14 cellular contexts compared by ENCODE assay signal in the genomic region with DNA sequence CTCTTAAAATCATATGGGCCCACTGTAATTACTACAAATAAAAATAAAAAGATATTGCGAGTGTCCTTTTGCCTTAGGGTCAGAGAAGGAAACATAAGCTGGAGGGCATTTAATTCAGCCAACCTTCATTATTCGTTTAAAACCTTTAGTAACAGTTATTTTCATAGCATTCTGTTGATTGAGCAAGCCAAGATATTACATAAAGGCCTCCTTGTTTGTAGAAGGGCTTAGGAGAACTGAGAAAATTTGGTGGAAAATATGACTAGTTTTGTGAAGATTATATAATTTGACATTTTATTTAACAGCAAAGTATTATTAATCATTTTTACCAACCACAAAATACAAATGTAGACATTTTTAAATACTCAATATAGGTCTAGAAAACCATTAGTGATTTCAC.
DNase-seq lines count a peak whose midpoint lies in the region; ATAC-seq, FAIRE-seq and TF ChIP-seq lines count a peak whose summit lies in the region.
"Had no signal": no experiment of that assay in that cellular context is flagged by ENCODE, and none has a peak within 500 bp of the region (broad histone marks: within the 10 kb centered on the region; RNA-seq: fewer than 3 reads in every experiment).

No MANE protein-coding gene starts in this region.

- intact Hi-C loops in heart right ventricle (cut with DNase I) (no loop called here), tibial artery (cut with DNase I; ENCODE audit: low total_unique reads) (no loop called here)

- no peaks in the 10 kb centered on the region for H3K9me3 Mint-ChIP-seq in astrocyte (ENCODE audit: unreplicated experiment)
- no peaks in the 10 kb centered on the region for H3K9me3 Mint-ChIP-seq in osteocyte (ENCODE audit: unreplicated experiment)
- H3K9me3 Mint-ChIP-seq: CD4-positive, alpha-beta T cell; GM23338 had no signal

- H3K4me1 Mint-ChIP-seq in astrocyte (ENCODE audit: low read depth, unreplicated experiment) (peaks cover 9% of the 10 kb centered on the region), osteocyte (ENCODE audit: unreplicated experiment) (peaks cover 6% of the 10 kb centered on the region)
- H3K4me1 Mint-ChIP-seq: B cell had no signal

- H3K36me3 Mint-ChIP-seq in astrocyte (ENCODE audit: low read depth, unreplicated experiment) (no peaks in the 10 kb centered on the region), osteocyte (ENCODE audit: unreplicated experiment) (no peaks in the 10 kb centered on the region)

- H4K20me1 ChIP-seq in astrocyte (ENCODE audit: insufficient read depth, low read length), result no peaks in the 10 kb centered on the region

- H3K36me3 ChIP-seq in astrocyte (ENCODE audit: insufficient read depth, low read length) (no peaks in the 10 kb centered on the region), heart right ventricle (no peaks in the 10 kb centered on the region), tibial artery (no peaks in the 10 kb centered on the region), MG63 (no peaks in the 10 kb centered on the region)

- ATAC-seq in heart right ventricle, result peak in 6 of 8 donors; percentile 59 to 73 (median 62)
- no peak for ATAC-seq in GM18502 (IDR thresholded peaks at IDR 0.05; ENCODE audit: poor library complexity, unreplicated experiment)

- TF ChIP-seq CTCF in astrocyte (IDR thresholded peaks at IDR 0.05; ENCODE audit: insufficient read depth, low read depth, low read length), result no peak
- no peak for TF ChIP-seq CTCF in heart right ventricle (IDR thresholded peaks at IDR 0.05)
- no peak for TF ChIP-seq CTCF in osteocyte (IDR thresholded peaks at IDR 0.05)
- TF ChIP-seq CTCF in tibial artery (IDR thresholded peaks at IDR 0.05), result no peak

- H3K27me3 ChIP-seq in astrocyte (ENCODE audit: insufficient read depth, low read length) (no peaks in the 10 kb centered on the region), heart right ventricle (no peaks in the 10 kb centered on the region), tibial artery (no peaks in the 10 kb centered on the region), MG63 (peaks cover 5% of the 10 kb centered on the region)

- peak overlapping the region; percentile 25 for H3K9ac ChIP-seq in astrocyte (ENCODE audit: low read length)

- H3K27ac ChIP-seq in astrocyte (ENCODE audit: low read depth, low read length), result peak overlapping the region; percentile 65
- peak overlapping the region in 6 of 10 donors; percentile 49 to 78 (median 64) for H3K27ac ChIP-seq in heart right ventricle
- H3K27ac ChIP-seq in tibial artery, result peak overlapping the region; percentile 57 to 67

- H3K4me3 ChIP-seq in astrocyte (ENCODE audit: insufficient read depth, low read depth, low read length) (no peak overlapping the region), heart right ventricle (no peak overlapping the region), tibial artery (no peak overlapping the region), MG63 (no peak overlapping the region)
- H3K4me3 ChIP-seq: GM23338, K562 had no signal

- no peak for DNase-seq in astrocyte (ENCODE audit: low read depth)
- DNase-seq in heart right ventricle, result no peak
- DNase-seq in osteocyte (ENCODE audit: extremely low spot score, unreplicated experiment), result no peak
- DNase-seq in tibial artery, result no peak
- DNase-seq in MG63, result no peak
- DNase-seq in H4 (ENCODE audit: low spot score), result no peak
- no peak for DNase-seq in DMS 273 (lab: John Stamatoyannopoulos, UW; ENCODE audit: unreplicated experiment)
- DNase-seq: CD4-positive, alpha-beta T cell; DND-41; GDM1 had no signal

- H3K9me3 ChIP-seq in astrocyte (ENCODE audit: insufficient read depth, low read depth, low read length), result no peaks in the 10 kb centered on the region
- H3K9me3 ChIP-seq in heart right ventricle, result no peaks in the 10 kb centered on the region
- no peaks in the 10 kb centered on the region for H3K9me3 ChIP-seq in tibial artery
- H3K9me3 ChIP-seq in MG63, result no peaks in the 10 kb centered on the region

- H3K27ac Mint-ChIP-seq in astrocyte (ENCODE audit: unreplicated experiment) (peak overlapping the region; percentile 76), osteocyte (ENCODE audit: unreplicated experiment) (peak overlapping the region; percentile 39)
- H3K27ac Mint-ChIP-seq: B cell; CD4-positive, alpha-beta T cell; GM23338 had no signal

- 57 to 67% methylated on average over 2 of the region's 2 CpGs for WGBS in heart right ventricle, 2 donors

- no peak overlapping the region for H3K4me3 Mint-ChIP-seq in astrocyte (ENCODE audit: unreplicated experiment)
- H3K4me3 Mint-ChIP-seq in osteocyte (ENCODE audit: unreplicated experiment), result no peak overlapping the region
- H3K4me3 Mint-ChIP-seq: B cell; CD4-positive, alpha-beta T cell; GM23338 had no signal

- no peak for FAIRE-seq in astrocyte (lab: Jason Lieb, UNC)

- no peaks in the 10 kb centered on the region for H3K79me2 ChIP-seq in astrocyte (ENCODE audit: insufficient read depth, low read length)

- H2AFZ ChIP-seq in astrocyte (ENCODE audit: low read depth, low read length), result no peak overlapping the region
- H2AFZ ChIP-seq: GM23338 had no signal

- H3K4me1 ChIP-seq in astrocyte (ENCODE audit: insufficient read depth, low read length) (peaks cover 7% of the 10 kb centered on the region), heart right ventricle (no peaks in the 10 kb centered on the region), tibial artery (peaks cover 0 to 20% (median 2%) of the 10 kb centered on the region in 4 donors)

- no peak overlapping the region for H3K4me2 ChIP-seq in astrocyte (ENCODE audit: low read length)
- H3K4me2 ChIP-seq: GM23338 had no signal

- H3K27me3 Mint-ChIP-seq in astrocyte (ENCODE audit: low read depth, unreplicated experiment), result no peaks in the 10 kb centered on the region
- H3K27me3 Mint-ChIP-seq in osteocyte (ENCODE audit: unreplicated experiment), result peaks cover 21% of the 10 kb centered on the region
- H3K27me3 Mint-ChIP-seq: B cell had no signal
